In genomic region chr7:32048970-32049369, GRCh38 we compare ENCODE assay signal across 16 cellular contexts. TPM values are rescaled to one million over a fixed set of nuclear protein-coding genes. Genes with fewer than 3 reads are reported as not detected.
DNase-seq lines count a peak whose midpoint lies in the region; ATAC-seq and TF ChIP-seq lines count a peak whose summit lies in the region.
"Had no signal": no experiment of that assay in that cellular context is flagged by ENCODE, and none has a peak within 500 bp of the region (broad histone marks: within the 10 kb centered on the region; RNA-seq: fewer than 3 reads in every experiment).

No MANE protein-coding gene starts in this region.

- in situ Hi-C loops in KBM-7 (cut with MboI; ENCODE audit: low pct_unique_long_range_greater_than_20kb, low sequenced_read_pairs): no loop called here

- H3K9me3 ChIP-seq in body of pancreas: no peaks in the 10 kb centered on the region

- intact Hi-C loops in body of pancreas (cut with DNase I): no loop called here

- no peak for TF ChIP-seq CTCF in body of pancreas (IDR thresholded peaks at IDR 0.05)

- no peak for TF ChIP-seq POLR2A in body of pancreas (IDR thresholded peaks at IDR 0.05)

- no peak overlapping the region for H3K4me3 ChIP-seq in body of pancreas

- H3K27me3 ChIP-seq in body of pancreas: no peaks in the 10 kb centered on the region

- H3K4me1 ChIP-seq in body of pancreas: peaks cover 12% of the 10 kb centered on the region

- peak overlapping the region in 1 of 4 donors; percentile 23 for H3K27ac ChIP-seq in body of pancreas

- H3K36me3 ChIP-seq in body of pancreas (replicated peaks in 1 of 2; ENCODE audit: insufficient read depth in 1 of 2, low read depth in 2 of 2): no peaks in the 10 kb centered on the region

- peak; percentile 63 for ATAC-seq in GM18517 (IDR thresholded peaks at IDR 0.05; ENCODE audit: unreplicated experiment)
- ATAC-seq in GM21526 (IDR thresholded peaks at IDR 0.05; ENCODE audit: low FRiP score, unreplicated experiment): peak; percentile 43
- peak; percentile 54 for ATAC-seq in HG03469 (IDR thresholded peaks at IDR 0.05; ENCODE audit: unreplicated experiment)
- no peak for ATAC-seq in body of pancreas
- ATAC-seq: activated naive CD4-positive, alpha-beta T cell treated with anti-CD3 and anti-CD28 coated beads, Interleukin-2, amount 50 U/mL, for 72 hours; left ventricle myocardium superior had no signal

- WGBS in body of pancreas, 2 donors: 24 to 30% methylated on average over 3 of the region's 3 CpGs

- peak; percentile 40 for DNase-seq in kidney glomerular epithelial cell (lab: John Stamatoyannopoulos, UW)
- DNase-seq in superior temporal gyrus (ENCODE audit: extremely low spot score): no peak
- no peak for DNase-seq in body of pancreas
- DNase-seq in NCI-H2081 treated with DMSO at 0.1 percent for 48 hours (lab: John Stamatoyannopoulos, UW): no peak
- DNase-seq in KBM-7: no peak
- DNase-seq: activated CD4-positive, alpha-beta T cell treated with anti-CD3 and anti-CD28 coated beads, Interleukin-2, amount 10 ng/mL, durations not matched to agents 7 days and 5 days; CD8-positive, alpha-beta memory T cell; Kasumi-1; left ventricle myocardium superior; NCI-H526 treated with DMSO at 0.1 percent for 48 hours; posterior cingulate gyrus; stimulated activated CD4-positive, alpha-beta T cell treated with anti-CD3 and anti-CD28 coated beads, Interleukin-2, amount 100 ng/mL, for 48 hours had no signal

RNA-seq across cellular contexts. Expression of gene PDE1C, which starts 21.2 kb away (rescaled TPM):
- total RNA-seq in body of pancreas: 1 to 10 TPM; 1.8 to 4.9 TPM
- total RNA-seq: activated CD4-positive, alpha-beta T cell treated with anti-CD3 and anti-CD28 coated beads, Interleukin-2, amount 10 ng/mL, durations not matched to agents 7 days and 5 days; activated naive CD4-positive, alpha-beta T cell treated with anti-CD3 and anti-CD28 coated beads, Interleukin-2, amount 50 U/mL, for 72 hours; CD8-positive, alpha-beta memory T cell had no signal
